ENCODE assay signal across 11 cellular contexts in genomic region chr12:563250-563781, GRCh38.
DNase-seq lines count a peak whose midpoint lies in the region; ATAC-seq, FAIRE-seq and TF ChIP-seq lines count a peak whose summit lies in the region.
"Had no signal": no experiment of that assay in that cellular context is flagged by ENCODE, and none has a peak within 500 bp of the region (broad histone marks: within the 10 kb centered on the region; RNA-seq: fewer than 3 reads in every experiment).

No MANE protein-coding gene starts in this region.

- H3K4me3 Mint-ChIP-seq in glutamatergic neuron (ENCODE audit: unreplicated experiment) (no peak overlapping the region), type B pancreatic cell (no peak overlapping the region)

- TF ChIP-seq RAD21 in HepG2 (CRISPR knock-in tag; IDR thresholded peaks at IDR 0.05): no peak

- H3K36me3 Mint-ChIP-seq in glutamatergic neuron (ENCODE audit: unreplicated experiment) (peaks cover 3% of the 10 kb centered on the region), type B pancreatic cell (no peaks in the 10 kb centered on the region)

- no peak for TF ChIP-seq CTCF in right lobe of liver (IDR thresholded peaks at IDR 0.05)
- TF ChIP-seq CTCF in HepG2 (CRISPR knock-in tag; IDR thresholded peaks at IDR 0.05): no peak
- TF ChIP-seq CTCF in glutamatergic neuron (IDR thresholded peaks at IDR 0.05; ENCODE audit: partially characterized antibody, unreplicated experiment): no peak
- no peak for TF ChIP-seq CTCF in upper lobe of left lung (IDR thresholded peaks at IDR 0.05)
- no peak for TF ChIP-seq CTCF in type B pancreatic cell (conservative IDR thresholded peaks at IDR 0.05)

- no peaks in the 10 kb centered on the region for H3K79me2 ChIP-seq in HepG2 (ENCODE audit: insufficient read depth, low read length)

- no peak for DNase-seq in right lobe of liver
- DNase-seq in HepG2 (ENCODE audit: low spot score): no peak
- peak; percentile 31 for DNase-seq in activated CD8-positive, alpha-beta memory T cell treated with anti-CD3 and anti-CD28 coated beads, Interleukin-2, amount 50 U/mL, for 1 hour (ENCODE audit: extremely low read depth)
- no peak for DNase-seq in glutamatergic neuron
- no peak for DNase-seq in upper lobe of left lung
- no peak for DNase-seq in globus pallidus (ENCODE audit: low spot score)
- no peak for DNase-seq in type B pancreatic cell (ENCODE audit: extremely low spot score, unreplicated experiment)
- DNase-seq: NCI-H524 had no signal

- ATAC-seq in right lobe of liver: peak in 3 of 4 donors; percentile 7 to 35 (median 25)
- no peak for ATAC-seq in HepG2
- no peak for ATAC-seq in upper lobe of left lung (ENCODE audit: low FRiP score in 2 of 2)
- no peak for ATAC-seq in GM18868 (IDR thresholded peaks at IDR 0.05; ENCODE audit: unreplicated experiment)

- intact Hi-C loops in right lobe of liver (cut with DNase I) (loop anchor here in 1 of 2 donors (10.0 kb wide), 1 partner anchor 251 kb away; no protein-coding TSS in a partner anchor), HepG2 (cut with micrococcal nuclease; ENCODE audit: unreplicated experiment) (no loop called here)

- H3K9me3 Mint-ChIP-seq in glutamatergic neuron (ENCODE audit: unreplicated experiment) (peaks cover 21% of the 10 kb centered on the region), type B pancreatic cell (no peaks in the 10 kb centered on the region)

- in situ Hi-C loops in HepG2 (cut with HindIII; ENCODE audit: extremely low pct_ligation_motif_present, low pct_unique_long_range_greater_than_20kb): loop anchor here (10.0 to 25.0 kb wide), 3 partner anchors 321 to 1024 kb away; partner anchors contain the start of gene FBXL14

- H3K4me1 ChIP-seq in right lobe of liver (peaks cover 0 to 5% (median 0%) of the 10 kb centered on the region in 4 donors), HepG2 (ENCODE audit: insufficient read depth, low read length) (peaks cover 12% of the 10 kb centered on the region), upper lobe of left lung (peaks cover 7 to 21% (median 15%) of the 10 kb centered on the region in 4 donors)
- H3K4me1 ChIP-seq: right atrium auricular region had no signal

- H3K27me3 Mint-ChIP-seq in glutamatergic neuron (ENCODE audit: unreplicated experiment) (peaks cover 6% of the 10 kb centered on the region), type B pancreatic cell (peaks cover 13% of the 10 kb centered on the region)

- BruUV-seq in HepG2 (replicated peaks; lab: Mats Ljungman, UMichigan): no TSS peak

- no peak for FAIRE-seq in HepG2 (lab: Jason Lieb, UNC)
- FAIRE-seq: bronchial epithelial cell had no signal

- 49% methylated on average over 6 of the region's 8 CpGs for WGBS in right lobe of liver (ENCODE audit: insufficient coverage, low coverage, low lambda C conversion rate, missing lambda C conversion rate)
- WGBS in HepG2 (ENCODE audit: low lambda C conversion rate): 68% methylated on average over 8 of the region's 8 CpGs
- 50 to 70% methylated on average over 8 of the region's 8 CpGs for WGBS in upper lobe of left lung, 2 donors

- H3K27ac ChIP-seq in right lobe of liver (no peak overlapping the region), HepG2 (ENCODE audit: extremely low read length, insufficient read depth, low read length) (no peak overlapping the region), upper lobe of left lung (peak overlapping the region in 3 of 4 donors; percentile 17 to 82 (median 53))

- CTCF ChIA-PET in HepG2 (lab: Yijun Ruan, JAX; ENCODE audit: low intra/inter-chr PET ratio, low total read pairs): interaction anchor here (0.7 kb wide), 1 partner anchor 17 kb away, joined by 3 read pairs; no protein-coding TSS in a partner anchor

- H3K4me1 Mint-ChIP-seq in glutamatergic neuron (ENCODE audit: low read depth, unreplicated experiment): peaks cover 55% of the 10 kb centered on the region
- H3K4me1 Mint-ChIP-seq in type B pancreatic cell (ENCODE audit: unreplicated experiment): no peaks in the 10 kb centered on the region

- no peak overlapping the region for H2AFZ ChIP-seq in HepG2 (ENCODE audit: low read length)

- POLR2A ChIA-PET in HepG2 (lab: Yijun Ruan, JAX): no interaction called here

- H3K9me3 ChIP-seq in right lobe of liver (no peaks in the 10 kb centered on the region), HepG2 (ENCODE audit: low read length) (no peaks in the 10 kb centered on the region), upper lobe of left lung (no peaks in the 10 kb centered on the region)
- H3K9me3 ChIP-seq: right atrium auricular region had no signal

- H3K36me3 ChIP-seq in right lobe of liver (no peaks in the 10 kb centered on the region), HepG2 (replicated peaks in 1 of 2; ENCODE audit: control insufficient read depth in 1 of 2, insufficient read depth in 2 of 2, low read length in 2 of 2) (no peaks in the 10 kb centered on the region), upper lobe of left lung (no peaks in the 10 kb centered on the region)

- H3K4me2 ChIP-seq in HepG2 (ENCODE audit: low read depth, low read length): no peak overlapping the region

- TF ChIP-seq EP300 in HepG2 (IDR thresholded peaks at IDR 0.05; ENCODE audit: low read depth in 2 of 2, low read length in 2 of 2) (no peak), HepG2 (CRISPR knock-in tag; IDR thresholded peaks at IDR 0.05; ENCODE audit: borderline replicate concordance) (no peak), upper lobe of left lung (IDR thresholded peaks at IDR 0.05) (no peak)

- H4K20me1 ChIP-seq in HepG2 (ENCODE audit: insufficient read depth, low read length): no peaks in the 10 kb centered on the region

- H3K27me3 ChIP-seq in right lobe of liver: no peaks in the 10 kb centered on the region
- H3K27me3 ChIP-seq in HepG2 (ENCODE audit: control insufficient read depth in 1 of 2, insufficient read depth in 2 of 2, low read length in 2 of 2): peaks cover 3 to 6% of the 10 kb centered on the region in 2 experiments; a peak in 2 of 5 replicates
- no peaks in the 10 kb centered on the region for H3K27me3 ChIP-seq in upper lobe of left lung
- H3K27me3 ChIP-seq: right atrium auricular region had no signal

- no peak overlapping the region for H3K9ac ChIP-seq in HepG2 (ENCODE audit: insufficient read depth, low read depth, low read length)

- H3K27ac Mint-ChIP-seq in glutamatergic neuron (ENCODE audit: unreplicated experiment) (peak overlapping the region; percentile 29), type B pancreatic cell (no peak overlapping the region)

- no peak for TF ChIP-seq POLR2A in right lobe of liver (IDR thresholded peaks at IDR 0.05)
- no peak for TF ChIP-seq POLR2A in HepG2 (IDR thresholded peaks at IDR 0.05; ENCODE audit: insufficient read depth in 1 of 2, low read depth in 2 of 2, low read length in 2 of 2)
- TF ChIP-seq POLR2A in upper lobe of left lung (IDR thresholded peaks at IDR 0.05): no peak

- H3K4me3 ChIP-seq in right lobe of liver (no peak overlapping the region), HepG2 (replicated peaks in 1 of 3; ENCODE audit: insufficient read depth in 1 of 3, low read depth in 2 of 3, low read length in 3 of 3) (no peak overlapping the region), upper lobe of left lung (peak overlapping the region in 1 of 4 donors; percentile 33)

TF ChIP-seq in HepG2, 621 proteins besides CTCF, POLR2A, EP300 and RAD21:
- TF ChIP-seq ONECUT2 (CRISPR knock-in tag; IDR thresholded peaks at IDR 0.05) (no peak), FOXP1 (IDR thresholded peaks at IDR 0.05) (no peak), FOXP1 (CRISPR knock-in tag; IDR thresholded peaks at IDR 0.05) (no peak), SYNCRIP (IDR thresholded peaks at IDR 0.05; ENCODE audit: insufficient read depth, low read depth, low read length) (no peak), PLSCR1 (CRISPR knock-in tag; IDR thresholded peaks at IDR 0.05; ENCODE audit: borderline replicate concordance) (no peak), NKX3-1 (CRISPR knock-in tag; IDR thresholded peaks at IDR 0.05) (no peak), ZBTB7A (CRISPR knock-in tag; IDR thresholded peaks at IDR 0.05) (no peak), SKIL (CRISPR knock-in tag; IDR thresholded peaks at IDR 0.05; ENCODE audit: borderline replicate concordance) (no peak), ZBTB34 (CRISPR knock-in tag; IDR thresholded peaks at IDR 0.05) (no peak), BORCS8-MEF2B (CRISPR knock-in tag; IDR thresholded peaks at IDR 0.05) (no peak)

Comparison
In these comparisons a context has a peak if more than half of its experiments do, and no peak if none do; other contexts are left out.
1. ATAC-seq: peak in right lobe of liver (3 of 4); none in HepG2 (single experiment), upper lobe of left lung (0 of 2) and GM18868 (single experiment).
2. H3K27ac ChIP-seq: peak in upper lobe of left lung (3 of 4); none in right lobe of liver (0 of 3) and HepG2 (single experiment).